Comparison of ENCODE assay signal across 26 cellular contexts in genomic region chr21:39307466-39307865, GRCh38.
"Had no signal": no experiment of that assay in that cellular context is flagged by ENCODE, and none has a peak within 500 bp of the region (broad histone marks: within the 10 kb centered on the region; RNA-seq: fewer than 3 reads in every experiment).

No MANE protein-coding gene starts in this region.

- H3K27ac ChIP-seq: body of pancreas, cardiac muscle cell, left lung, thoracic aorta, vagina, WERI-Rb-1 had no signal

- H3K4me3 ChIP-seq: body of pancreas, cardiac muscle cell, left lung, lung, thoracic aorta, vagina had no signal

- H3K9me3 Mint-ChIP-seq: activated naive CD4-positive, alpha-beta T cell treated with anti-CD3 and anti-CD28 coated beads, Interleukin-2, amount 10 ng/mL, durations not matched to agents 7 days and 5 days; dendritic cell treated with granulocyte-macrophage colony-stimulating factor and Interleukin-4, amounts not matched to agents 40 ng/mL and 50 ng/mL, for 4 days; stimulated activated naive B cell treated with anti-CD40 and anti-IgM and Interleukin-4, amounts not matched to agents 10 μg/mL and 1 μg/mL and 100 μg/mL, for 72 hours; type B pancreatic cell had no signal

- H3K27ac Mint-ChIP-seq: activated naive CD4-positive, alpha-beta T cell treated with anti-CD3 and anti-CD28 coated beads, Interleukin-2, amount 10 ng/mL, durations not matched to agents 7 days and 5 days; dendritic cell treated with granulocyte-macrophage colony-stimulating factor and Interleukin-4, amounts not matched to agents 40 ng/mL and 50 ng/mL, for 4 days; progenitor cell of endocrine pancreas; stimulated activated naive B cell treated with anti-CD40 and anti-IgM and Interleukin-4, amounts not matched to agents 10 μg/mL and 1 μg/mL and 100 μg/mL, for 72 hours; type B pancreatic cell had no signal

- FAIRE-seq: TTC549 had no signal

- H3K4me3 Mint-ChIP-seq: activated naive CD4-positive, alpha-beta T cell treated with anti-CD3 and anti-CD28 coated beads, Interleukin-2, amount 10 ng/mL, durations not matched to agents 7 days and 5 days; dendritic cell treated with granulocyte-macrophage colony-stimulating factor and Interleukin-4, amounts not matched to agents 40 ng/mL and 50 ng/mL, for 4 days; stimulated activated naive B cell treated with anti-CD40 and anti-IgM and Interleukin-4, amounts not matched to agents 10 μg/mL and 1 μg/mL and 100 μg/mL, for 72 hours; type B pancreatic cell had no signal

- H3K27me3 ChIP-seq: body of pancreas, cardiac muscle cell, left lung, vagina had no signal

- ATAC-seq: body of pancreas; left lung; naive thymus-derived CD4-positive, alpha-beta T cell; stimulated activated naive B cell treated with anti-CD40 and anti-IgM and Interleukin-4, amounts not matched to agents 10 μg/mL and 1 μg/mL and 100 μg/mL, for 72 hours had no signal

- H3K9me3 ChIP-seq: body of pancreas, left lung, thoracic aorta, vagina had no signal

- DNase-seq: activated CD4-positive, alpha-beta T cell treated with anti-CD3 and anti-CD28 coated beads for 1 hour; activated CD4-positive, alpha-beta T cell treated with anti-CD3 and anti-CD28 coated beads, Interleukin-2, amount 50 U/mL, for 1 hour; activated CD8-positive, alpha-beta memory T cell treated with anti-CD3 and anti-CD28 coated beads for 24 hours; activated CD8-positive, alpha-beta memory T cell treated with anti-CD3 and anti-CD28 coated beads, Interleukin-2, amount 50 U/mL, for 4 hours; activated effector memory CD4-positive, alpha-beta T cell treated with anti-CD3 and anti-CD28 coated beads, Interleukin-2, amount 50 U/mL, for 16 hours; activated naive CD4-positive, alpha-beta T cell treated with anti-CD3 and anti-CD28 coated beads, Interleukin-2, amount 10 ng/mL, durations not matched to agents 7 days and 5 days; anterior cingulate cortex; body of pancreas; effector CD8-positive, alpha-beta T cell; erythroblast; foreskin fibroblast; left lung; naive thymus-derived CD4-positive, alpha-beta T cell; retina; stimulated activated CD4-positive, alpha-beta T cell treated with anti-CD3 and anti-CD28 coated beads, Interleukin-2, amount 100 ng/mL, for 48 hours; stimulated activated CD8-positive, alpha-beta memory T cell treated with anti-CD3 and anti-CD28 coated beads, Interleukin-4, amount 100 ng/mL, for 48 hours; stimulated activated naive B cell treated with anti-CD40 and anti-IgM and Interleukin-4, amounts not matched to agents 10 μg/mL and 1 μg/mL and 100 μg/mL, for 72 hours; WERI-Rb-1 had no signal

- H3K27me3 Mint-ChIP-seq: activated naive CD4-positive, alpha-beta T cell treated with anti-CD3 and anti-CD28 coated beads, Interleukin-2, amount 10 ng/mL, durations not matched to agents 7 days and 5 days; dendritic cell treated with granulocyte-macrophage colony-stimulating factor and Interleukin-4, amounts not matched to agents 40 ng/mL and 50 ng/mL, for 4 days; naive thymus-derived CD4-positive, alpha-beta T cell; progenitor cell of endocrine pancreas; stimulated activated naive B cell treated with anti-CD40 and anti-IgM and Interleukin-4, amounts not matched to agents 10 μg/mL and 1 μg/mL and 100 μg/mL, for 72 hours had no signal
